Comparison of ENCODE assay signal across 1 cellular context in genomic region chr15:84600331-84600686, GRCh38.
TF ChIP-seq lines count a peak whose summit lies in the region.

No MANE protein-coding gene starts in this region.

TF ChIP-seq in HepG2, 621 proteins besides CTCF, POLR2A, EP300 and RAD21 (continued from another document and continues in another):
- TF ChIP-seq ZNF878 (CRISPR knock-in tag; IDR thresholded peaks at IDR 0.05) (0 out of 2 replicates have a peak, but pooled peaks have one; percentile 30), CCDC6 (CRISPR knock-in tag; IDR thresholded peaks at IDR 0.05) (peak; percentile 22; the same call in 1 of the 2 replicates), TMF1 (CRISPR knock-in tag; IDR thresholded peaks at IDR 0.05; ENCODE audit: low read depth) (peak; percentile 26; the same call in 1 of the 2 replicates), SOX13 (IDR thresholded peaks at IDR 0.05) (no peak), SOX13 (CRISPR knock-in tag; conservative IDR thresholded peaks at IDR 0.05 in 1 of 2, IDR thresholded peaks at IDR 0.05 in 1 of 2) (peak in 1 of 2 experiments; percentile 69; a peak in 2 of 4 replicates), ZSCAN21 (CRISPR knock-in tag; IDR thresholded peaks at IDR 0.05; ENCODE audit: borderline replicate concordance) (peak; percentile 82; the same call in 1 of the 2 replicates), ZMYM4 (CRISPR knock-in tag; IDR thresholded peaks at IDR 0.05) (no peak), ARID2 (CRISPR knock-in tag; IDR thresholded peaks at IDR 0.05; ENCODE audit: borderline replicate concordance) (0 out of 2 replicates have a peak, but pooled peaks have one; percentile 43), MYC (CRISPR knock-in tag; IDR thresholded peaks at IDR 0.05; ENCODE audit: borderline replicate concordance) (peak; percentile 70; the same call in 1 of the 2 replicates), KLF11 (CRISPR knock-in tag; IDR thresholded peaks at IDR 0.05) (0 out of 2 replicates have a peak, but pooled peaks have one; percentile 62), ZNF33B (CRISPR knock-in tag; IDR thresholded peaks at IDR 0.05) (0 out of 2 replicates have a peak, but pooled peaks have one; percentile 1), ZNF749 (CRISPR knock-in tag; IDR thresholded peaks at IDR 0.05; ENCODE audit: borderline replicate concordance) (peak; percentile 69; the same call in 1 of the 2 replicates), SAP130 (CRISPR knock-in tag; IDR thresholded peaks at IDR 0.05; ENCODE audit: low read depth) (peak; percentile 65; the same call in 1 of the 2 replicates), BHLHE40 (IDR thresholded peaks at IDR 0.05; ENCODE audit: low read length) (no peak), HOXA3 (CRISPR knock-in tag; IDR thresholded peaks at IDR 0.05) (peak; percentile 12; the same call in 1 of the 2 replicates), ZNF780A (CRISPR knock-in tag; IDR thresholded peaks at IDR 0.05) (0 out of 2 replicates have a peak, but pooled peaks have one; percentile 37), ZSCAN5A (CRISPR knock-in tag; IDR thresholded peaks at IDR 0.05; ENCODE audit: borderline replicate concordance) (0 out of 2 replicates have a peak, but pooled peaks have one; percentile 52), FOXK2 (IDR thresholded peaks at IDR 0.05) (peak; percentile 82), ZNF607 (CRISPR knock-in tag; IDR thresholded peaks at IDR 0.05; ENCODE audit: borderline replicate concordance) (peak; percentile 17; the same call in 1 of the 2 replicates), NCOR1 (IDR thresholded peaks at IDR 0.05; ENCODE audit: borderline replicate concordance, low read length) (peak; percentile 18; the same call in 1 of the 2 replicates), RNF2 (conservative IDR thresholded peaks at IDR 0.05; ENCODE audit: low read depth) (peak; percentile 82; the same call in 1 of the 2 replicates), NFRKB (IDR thresholded peaks at IDR 0.05) (no peak), HDAC1 (CRISPR knock-in tag; IDR thresholded peaks at IDR 0.05) (peak; percentile 58), ZNF263 (CRISPR knock-in tag; IDR thresholded peaks at IDR 0.05) (no peak; the same call in 1 of the 2 replicates), ZNF382 (CRISPR knock-in tag; IDR thresholded peaks at IDR 0.05; ENCODE audit: borderline replicate concordance) (no peak), NR0B2 (CRISPR knock-in tag; IDR thresholded peaks at IDR 0.05) (peak; percentile 43; the same call in 1 of the 2 replicates), DMAP1 (CRISPR knock-in tag; IDR thresholded peaks at IDR 0.05) (peak; percentile 20; the same call in 1 of the 2 replicates), BORCS8-MEF2B (CRISPR knock-in tag; IDR thresholded peaks at IDR 0.05) (peak; percentile 92), SIN3B (IDR thresholded peaks at IDR 0.05; ENCODE audit: low read length) (no peak), ZNF331 (CRISPR knock-in tag; IDR thresholded peaks at IDR 0.05) (peak; percentile 40; the same call in 1 of the 2 replicates), ZNF431 (CRISPR knock-in tag; IDR thresholded peaks at IDR 0.05; ENCODE audit: borderline replicate concordance, low read depth) (no peak), MNT (IDR thresholded peaks at IDR 0.05) (peak; percentile 89), KLF15 (CRISPR knock-in tag; IDR thresholded peaks at IDR 0.05; ENCODE audit: borderline replicate concordance) (0 out of 2 replicates have a peak, but pooled peaks have one; percentile 52)
- TF ChIP-seq, protein P1, sequence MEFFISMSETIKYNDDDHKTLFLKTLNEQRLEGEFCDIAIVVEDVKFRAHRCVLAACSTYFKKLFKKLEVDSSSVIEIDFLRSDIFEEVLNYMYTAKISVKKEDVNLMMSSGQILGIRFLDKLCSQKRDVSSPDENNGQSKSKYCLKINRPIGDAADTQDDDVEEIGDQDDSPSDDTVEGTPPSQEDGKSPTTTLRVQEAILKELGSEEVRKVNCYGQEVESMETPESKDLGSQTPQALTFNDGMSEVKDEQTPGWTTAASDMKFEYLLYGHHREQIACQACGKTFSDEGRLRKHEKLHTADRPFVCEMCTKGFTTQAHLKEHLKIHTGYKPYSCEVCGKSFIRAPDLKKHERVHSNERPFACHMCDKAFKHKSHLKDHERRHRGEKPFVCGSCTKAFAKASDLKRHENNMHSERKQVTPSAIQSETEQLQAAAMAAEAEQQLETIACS (CRISPR knock-in tag; IDR thresholded peaks at IDR 0.05): 0 out of 2 replicates have a peak, but pooled peaks have one; percentile 11
- TF ChIP-seq, protein P2, sequence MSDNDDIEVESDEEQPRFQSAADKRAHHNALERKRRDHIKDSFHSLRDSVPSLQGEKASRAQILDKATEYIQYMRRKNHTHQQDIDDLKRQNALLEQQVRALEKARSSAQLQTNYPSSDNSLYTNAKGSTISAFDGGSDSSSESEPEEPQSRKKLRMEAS (IDR thresholded peaks at IDR 0.05): peak; percentile 99
- TF ChIP-seq, protein P3, sequence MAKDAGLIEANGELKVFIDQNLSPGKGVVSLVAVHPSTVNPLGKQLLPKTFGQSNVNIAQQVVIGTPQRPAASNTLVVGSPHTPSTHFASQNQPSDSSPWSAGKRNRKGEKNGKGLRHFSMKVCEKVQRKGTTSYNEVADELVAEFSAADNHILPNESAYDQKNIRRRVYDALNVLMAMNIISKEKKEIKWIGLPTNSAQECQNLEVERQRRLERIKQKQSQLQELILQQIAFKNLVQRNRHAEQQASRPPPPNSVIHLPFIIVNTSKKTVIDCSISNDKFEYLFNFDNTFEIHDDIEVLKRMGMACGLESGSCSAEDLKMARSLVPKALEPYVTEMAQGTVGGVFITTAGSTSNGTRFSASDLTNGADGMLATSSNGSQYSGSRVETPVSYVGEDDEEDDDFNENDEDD (CRISPR knock-in tag; IDR thresholded peaks at IDR 0.05; ENCODE audit: borderline replicate concordance): peak; percentile 91
- TF ChIP-seq, protein P4, sequence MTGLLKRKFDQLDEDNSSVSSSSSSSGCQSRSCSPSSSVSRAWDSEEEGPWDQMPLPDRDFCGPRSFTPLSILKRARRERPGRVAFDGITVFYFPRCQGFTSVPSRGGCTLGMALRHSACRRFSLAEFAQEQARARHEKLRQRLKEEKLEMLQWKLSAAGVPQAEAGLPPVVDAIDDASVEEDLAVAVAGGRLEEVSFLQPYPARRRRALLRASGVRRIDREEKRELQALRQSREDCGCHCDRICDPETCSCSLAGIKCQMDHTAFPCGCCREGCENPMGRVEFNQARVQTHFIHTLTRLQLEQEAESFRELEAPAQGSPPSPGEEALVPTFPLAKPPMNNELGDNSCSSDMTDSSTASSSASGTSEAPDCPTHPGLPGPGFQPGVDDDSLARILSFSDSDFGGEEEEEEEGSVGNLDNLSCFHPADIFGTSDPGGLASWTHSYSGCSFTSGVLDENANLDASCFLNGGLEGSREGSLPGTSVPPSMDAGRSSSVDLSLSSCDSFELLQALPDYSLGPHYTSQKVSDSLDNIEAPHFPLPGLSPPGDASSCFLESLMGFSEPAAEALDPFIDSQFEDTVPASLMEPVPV (CRISPR knock-in tag; IDR thresholded peaks at IDR 0.05): 0 out of 2 replicates have a peak, but pooled peaks have one; percentile 35
- TF ChIP-seq, protein P5, sequence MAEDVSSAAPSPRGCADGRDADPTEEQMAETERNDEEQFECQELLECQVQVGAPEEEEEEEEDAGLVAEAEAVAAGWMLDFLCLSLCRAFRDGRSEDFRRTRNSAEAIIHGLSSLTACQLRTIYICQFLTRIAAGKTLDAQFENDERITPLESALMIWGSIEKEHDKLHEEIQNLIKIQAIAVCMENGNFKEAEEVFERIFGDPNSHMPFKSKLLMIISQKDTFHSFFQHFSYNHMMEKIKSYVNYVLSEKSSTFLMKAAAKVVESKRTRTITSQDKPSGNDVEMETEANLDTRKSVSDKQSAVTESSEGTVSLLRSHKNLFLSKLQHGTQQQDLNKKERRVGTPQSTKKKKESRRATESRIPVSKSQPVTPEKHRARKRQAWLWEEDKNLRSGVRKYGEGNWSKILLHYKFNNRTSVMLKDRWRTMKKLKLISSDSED (CRISPR knock-in tag; IDR thresholded peaks at IDR 0.05): 0 out of 2 replicates have a peak, but pooled peaks have one; percentile 32
- TF ChIP-seq, protein P6, sequence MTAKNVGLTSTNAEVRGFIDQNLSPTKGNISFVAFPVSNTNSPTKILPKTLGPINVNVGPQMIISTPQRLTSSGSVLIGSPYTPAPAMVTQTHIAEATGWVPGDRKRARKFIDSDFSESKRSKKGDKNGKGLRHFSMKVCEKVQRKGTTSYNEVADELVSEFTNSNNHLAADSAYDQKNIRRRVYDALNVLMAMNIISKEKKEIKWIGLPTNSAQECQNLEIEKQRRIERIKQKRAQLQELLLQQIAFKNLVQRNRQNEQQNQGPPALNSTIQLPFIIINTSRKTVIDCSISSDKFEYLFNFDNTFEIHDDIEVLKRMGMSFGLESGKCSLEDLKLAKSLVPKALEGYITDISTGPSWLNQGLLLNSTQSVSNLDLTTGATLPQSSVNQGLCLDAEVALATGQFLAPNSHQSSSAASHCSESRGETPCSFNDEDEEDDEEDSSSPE (CRISPR knock-in tag; IDR thresholded peaks at IDR 0.05): peak; percentile 71
- TF ChIP-seq, protein P7, sequence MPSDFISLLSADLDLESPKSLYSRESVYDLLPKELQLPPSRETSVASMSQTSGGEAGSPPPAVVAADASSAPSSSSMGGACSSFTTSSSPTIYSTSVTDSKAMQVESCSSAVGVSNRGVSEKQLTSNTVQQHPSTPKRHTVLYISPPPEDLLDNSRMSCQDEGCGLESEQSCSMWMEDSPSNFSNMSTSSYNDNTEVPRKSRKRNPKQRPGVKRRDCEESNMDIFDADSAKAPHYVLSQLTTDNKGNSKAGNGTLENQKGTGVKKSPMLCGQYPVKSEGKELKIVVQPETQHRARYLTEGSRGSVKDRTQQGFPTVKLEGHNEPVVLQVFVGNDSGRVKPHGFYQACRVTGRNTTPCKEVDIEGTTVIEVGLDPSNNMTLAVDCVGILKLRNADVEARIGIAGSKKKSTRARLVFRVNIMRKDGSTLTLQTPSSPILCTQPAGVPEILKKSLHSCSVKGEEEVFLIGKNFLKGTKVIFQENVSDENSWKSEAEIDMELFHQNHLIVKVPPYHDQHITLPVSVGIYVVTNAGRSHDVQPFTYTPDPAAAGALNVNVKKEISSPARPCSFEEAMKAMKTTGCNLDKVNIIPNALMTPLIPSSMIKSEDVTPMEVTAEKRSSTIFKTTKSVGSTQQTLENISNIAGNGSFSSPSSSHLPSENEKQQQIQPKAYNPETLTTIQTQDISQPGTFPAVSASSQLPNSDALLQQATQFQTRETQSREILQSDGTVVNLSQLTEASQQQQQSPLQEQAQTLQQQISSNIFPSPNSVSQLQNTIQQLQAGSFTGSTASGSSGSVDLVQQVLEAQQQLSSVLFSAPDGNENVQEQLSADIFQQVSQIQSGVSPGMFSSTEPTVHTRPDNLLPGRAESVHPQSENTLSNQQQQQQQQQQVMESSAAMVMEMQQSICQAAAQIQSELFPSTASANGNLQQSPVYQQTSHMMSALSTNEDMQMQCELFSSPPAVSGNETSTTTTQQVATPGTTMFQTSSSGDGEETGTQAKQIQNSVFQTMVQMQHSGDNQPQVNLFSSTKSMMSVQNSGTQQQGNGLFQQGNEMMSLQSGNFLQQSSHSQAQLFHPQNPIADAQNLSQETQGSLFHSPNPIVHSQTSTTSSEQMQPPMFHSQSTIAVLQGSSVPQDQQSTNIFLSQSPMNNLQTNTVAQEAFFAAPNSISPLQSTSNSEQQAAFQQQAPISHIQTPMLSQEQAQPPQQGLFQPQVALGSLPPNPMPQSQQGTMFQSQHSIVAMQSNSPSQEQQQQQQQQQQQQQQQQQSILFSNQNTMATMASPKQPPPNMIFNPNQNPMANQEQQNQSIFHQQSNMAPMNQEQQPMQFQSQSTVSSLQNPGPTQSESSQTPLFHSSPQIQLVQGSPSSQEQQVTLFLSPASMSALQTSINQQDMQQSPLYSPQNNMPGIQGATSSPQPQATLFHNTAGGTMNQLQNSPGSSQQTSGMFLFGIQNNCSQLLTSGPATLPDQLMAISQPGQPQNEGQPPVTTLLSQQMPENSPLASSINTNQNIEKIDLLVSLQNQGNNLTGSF (CRISPR knock-in tag; IDR thresholded peaks at IDR 0.05): 0 out of 2 replicates have a peak, but pooled peaks have one; percentile 57
- TF ChIP-seq, protein P8, sequence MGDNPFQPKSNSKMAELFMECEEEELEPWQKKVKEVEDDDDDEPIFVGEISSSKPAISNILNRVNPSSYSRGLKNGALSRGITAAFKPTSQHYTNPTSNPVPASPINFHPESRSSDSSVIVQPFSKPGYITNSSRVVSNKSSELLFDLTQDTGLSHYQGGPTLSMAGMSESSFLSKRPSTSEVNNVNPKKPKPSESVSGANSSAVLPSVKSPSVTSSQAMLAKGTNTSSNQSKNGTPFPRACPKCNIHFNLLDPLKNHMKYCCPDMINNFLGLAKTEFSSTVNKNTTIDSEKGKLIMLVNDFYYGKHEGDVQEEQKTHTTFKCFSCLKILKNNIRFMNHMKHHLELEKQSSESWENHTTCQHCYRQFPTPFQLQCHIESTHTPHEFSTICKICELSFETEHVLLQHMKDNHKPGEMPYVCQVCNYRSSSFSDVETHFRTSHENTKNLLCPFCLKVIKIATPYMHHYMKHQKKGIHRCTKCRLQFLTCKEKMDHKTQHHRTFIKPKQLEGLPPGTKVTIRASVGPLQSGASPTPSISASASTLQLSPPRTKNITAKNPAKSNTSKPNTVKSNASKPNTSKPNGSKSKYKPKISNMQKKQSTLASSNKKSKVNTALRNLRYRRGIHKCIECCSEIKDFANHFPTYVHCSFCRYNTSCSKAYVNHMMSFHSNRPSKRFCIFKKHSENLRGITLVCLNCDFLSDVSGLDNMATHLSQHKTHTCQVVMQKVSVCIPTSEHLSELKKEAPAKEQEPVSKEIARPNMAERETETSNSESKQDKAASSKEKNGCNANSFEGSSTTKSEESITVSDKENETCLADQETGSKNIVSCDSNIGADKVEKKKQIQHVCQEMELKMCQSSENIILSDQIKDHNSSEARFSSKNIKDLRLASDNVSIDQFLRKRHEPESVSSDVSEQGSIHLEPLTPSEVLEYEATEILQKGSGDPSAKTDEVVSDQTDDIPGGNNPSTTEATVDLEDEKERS (CRISPR knock-in tag; IDR thresholded peaks at IDR 0.05): peak; percentile 48
